1 cellular context compared by ENCODE assay signal in genomic region chr6:154675602-154676088, GRCh38.
TF ChIP-seq lines count a peak whose summit lies in the region.

No MANE protein-coding gene starts in this region.

TF ChIP-seq in K562, 482 proteins besides CTCF, POLR2A, EP300 and RAD21 (continued from another document and continues in another):
- TF ChIP-seq PHF21A (IDR thresholded peaks at IDR 0.05; ENCODE audit: borderline replicate concordance, low read depth) = peak; percentile 38; the same call in 1 of the 2 replicates
- TF ChIP-seq HOXB6 (CRISPR knock-in tag; IDR thresholded peaks at IDR 0.05; ENCODE audit: borderline replicate concordance) = no peak
- no peak for TF ChIP-seq MLX (CRISPR knock-in tag; conservative IDR thresholded peaks at IDR 0.05)
- TF ChIP-seq ZBTB26 (CRISPR knock-in tag; IDR thresholded peaks at IDR 0.05) = no peak
- TF ChIP-seq SRF (CRISPR knock-in tag; IDR thresholded peaks at IDR 0.05) = peak in 1 of 2 experiments; percentile 68; a peak in 1 of 4 replicates
- peak in 1 of 2 experiments; percentile 67; a peak in 2 of 4 replicates for TF ChIP-seq TBL1XR1 (IDR thresholded peaks at IDR 0.05; ENCODE audit: low read length in 2 of 2)
- peak; percentile 39 for TF ChIP-seq CTCFL (IDR thresholded peaks at IDR 0.05; ENCODE audit: borderline replicate concordance, insufficient read depth, low read depth, low read length, poor library complexity, severe bottlenecking)
- TF ChIP-seq KLF16 (IDR thresholded peaks at IDR 0.05) = peak; percentile 76; the same call in 1 of the 2 replicates
- peak; percentile 93 for TF ChIP-seq CC2D1A (IDR thresholded peaks at IDR 0.05)
- peak; percentile 70 for TF ChIP-seq ZFX (CRISPR knock-in tag; IDR thresholded peaks at IDR 0.05)
- TF ChIP-seq CTBP1 (IDR thresholded peaks at IDR 0.05; ENCODE audit: borderline replicate concordance) = peak; percentile 68; the same call in 1 of the 2 replicates
- peak; percentile 89; the same call in 1 of the 2 replicates for TF ChIP-seq CBX5 (IDR thresholded peaks at IDR 0.05; ENCODE audit: borderline replicate concordance, low read depth)
- TF ChIP-seq ATF7 (IDR thresholded peaks at IDR 0.05) = peak; percentile 72
- peak; percentile 38 for TF ChIP-seq HNRNPLL (IDR thresholded peaks at IDR 0.05; ENCODE audit: low read depth, low read length, poor library complexity, severe bottlenecking)
- TF ChIP-seq AFF4 (CRISPR knock-in tag; IDR thresholded peaks at IDR 0.05) = 0 out of 2 replicates have a peak, but pooled peaks have one; percentile 37
- TF ChIP-seq ZNF274 (IDR thresholded peaks at IDR 0.05; ENCODE audit: borderline replicate concordance, low read depth, low read length) = no peak
- TF ChIP-seq FOXK2 (conservative IDR thresholded peaks at IDR 0.05 in 1 of 2, IDR thresholded peaks at IDR 0.05 in 1 of 2; ENCODE audit: low read depth in 2 of 2) = no peak
- 0 out of 2 replicates have a peak, but pooled peaks have one; percentile 12 for TF ChIP-seq ZNF24 (IDR thresholded peaks at IDR 0.05)
- peak; percentile 76 for TF ChIP-seq JUND (IDR thresholded peaks at IDR 0.05; ENCODE audit: borderline replicate concordance, low read depth, low read length)
- TF ChIP-seq JUND (tag; IDR thresholded peaks at IDR 0.05; ENCODE audit: borderline replicate concordance, low read depth, low read length) = no peak; the same call in 2 of the 3 replicates
- peak; percentile 24; the same call in 1 of the 2 replicates for TF ChIP-seq BMI1 (IDR thresholded peaks at IDR 0.05; ENCODE audit: low read length)
- TF ChIP-seq HMBOX1 (IDR thresholded peaks at IDR 0.05) = peak; percentile 94
- TF ChIP-seq ZNF449 (CRISPR knock-in tag; IDR thresholded peaks at IDR 0.05) = no peak
- no peak for TF ChIP-seq CLOCK (CRISPR knock-in tag; IDR thresholded peaks at IDR 0.05; ENCODE audit: borderline replicate concordance)
- TF ChIP-seq MYNN (IDR thresholded peaks at IDR 0.05) = peak; percentile 59; the same call in 1 of the 2 replicates
- no peak for TF ChIP-seq MYNN (CRISPR knock-in tag; IDR thresholded peaks at IDR 0.05)
- TF ChIP-seq NFIC (IDR thresholded peaks at IDR 0.05) = peak; percentile 18; the same call in 1 of the 2 replicates
- TF ChIP-seq STAG1 (CRISPR knock-in tag; IDR thresholded peaks at IDR 0.05; ENCODE audit: borderline replicate concordance) = peak; percentile 86; the same call in 1 of the 2 replicates
- peak; percentile 99 for TF ChIP-seq DEAF1 (CRISPR knock-in tag; IDR thresholded peaks at IDR 0.05)
- peak; percentile 74; the same call in 1 of the 2 replicates for TF ChIP-seq SOX6 (IDR thresholded peaks at IDR 0.05)
- TF ChIP-seq CBX1 (IDR thresholded peaks at IDR 0.05; ENCODE audit: low read depth) = peak; percentile 61; the same call in 1 of the 2 replicates
- no peak; the same call in 1 of the 2 replicates for TF ChIP-seq EZH2 (IDR thresholded peaks at IDR 0.05; ENCODE audit: borderline replicate concordance, low read depth, low read length)
- TF ChIP-seq PBX2 (CRISPR knock-in tag; IDR thresholded peaks at IDR 0.05; ENCODE audit: low read depth) = no peak
- TF ChIP-seq PBX2 (tag; conservative IDR thresholded peaks at IDR 0.05; ENCODE audit: low read depth) = peak; percentile 46
- no peak for TF ChIP-seq ATF3 (IDR thresholded peaks at IDR 0.05)
- no peak for TF ChIP-seq ATF3 (CRISPR knock-in tag; conservative IDR thresholded peaks at IDR 0.05)
- no peak; the same call in 1 of the 2 replicates for TF ChIP-seq HCFC1 (IDR thresholded peaks at IDR 0.05; ENCODE audit: low read depth, low read length)
- TF ChIP-seq KHSRP (IDR thresholded peaks at IDR 0.05) = no peak
- TF ChIP-seq CEBPG (CRISPR knock-in tag; IDR thresholded peaks at IDR 0.05) = peak; percentile 43; the same call in 1 of the 2 replicates
- peak in 1 of 2 experiments; percentile 70; a peak in 2 of 4 replicates for TF ChIP-seq CEBPG (tag; conservative IDR thresholded peaks at IDR 0.05 in 1 of 2, IDR thresholded peaks at IDR 0.05 in 1 of 2)
- 0 out of 2 replicates have a peak, but pooled peaks have one; percentile 36 for TF ChIP-seq MAFK (IDR thresholded peaks at IDR 0.05; ENCODE audit: low read length)
